In genomic region chr6:4577406-4577805, GRCh38 we compare ENCODE assay signal across 14 cellular contexts.
DNase-seq lines count a peak whose midpoint lies in the region; ATAC-seq and TF ChIP-seq lines count a peak whose summit lies in the region.
"Had no signal": no experiment of that assay in that cellular context is flagged by ENCODE, and none has a peak within 500 bp of the region (broad histone marks: within the 10 kb centered on the region; RNA-seq: fewer than 3 reads in every experiment).

No MANE protein-coding gene starts in this region.

- intact Hi-C loops in naive thymus-derived CD4-positive, alpha-beta T cell (cut with micrococcal nuclease), result no loop called here

- in situ Hi-C loops in brain microvascular endothelial cell (cut with HindIII; ENCODE audit: low pct_ligation_motif_present, low sequenced_read_pairs), result no loop called here

- H3K27me3 ChIP-seq in brain microvascular endothelial cell (replicated peaks) (no peaks in the 10 kb centered on the region), SJCRH30 (no peaks in the 10 kb centered on the region)
- H3K27me3 ChIP-seq in naive thymus-derived CD4-positive, alpha-beta T cell (ENCODE audit: control insufficient read depth in 2 of 2, insufficient read depth in 2 of 2, low read length in 2 of 2), result no peaks in the 10 kb centered on the region

- peak; percentile 64 for DNase-seq in HCEC 1CT
- peak; percentile 88 for DNase-seq in brain microvascular endothelial cell
- DNase-seq in iris pigment epithelial cell (ENCODE audit: low read depth), result peak; percentile 98
- peak; percentile 55 for DNase-seq in superior temporal gyrus (ENCODE audit: extremely low spot score)
- DNase-seq in naive thymus-derived CD4-positive, alpha-beta T cell, result no peak
- no peak for DNase-seq in SJCRH30
- DNase-seq in activated effector memory CD4-positive, alpha-beta T cell treated with Interleukin-2 at 50 U/mL for 16 hours, result no peak
- DNase-seq in T1000 (lab: John Stamatoyannopoulos, UW), result no peak
- DNase-seq: activated CD4-positive, alpha-beta T cell treated with anti-CD3 and anti-CD28 coated beads, Interleukin-2, amount 50 U/mL, for 1 hour; activated naive CD4-positive, alpha-beta T cell treated with anti-CD3 and anti-CD28 coated beads for 36 hours; erythroblast; GOT3; left cardiac atrium; NCI-H526 treated with DMSO at 0.1 percent for 48 hours had no signal

- no peaks in the 10 kb centered on the region for H3K9me3 ChIP-seq in naive thymus-derived CD4-positive, alpha-beta T cell (ENCODE audit: control insufficient read depth in 2 of 3, low read length in 3 of 3)
- H3K9me3 ChIP-seq in SJCRH30 (replicated peaks), result no peaks in the 10 kb centered on the region

- H3K4me3 Mint-ChIP-seq in naive thymus-derived CD4-positive, alpha-beta T cell, result no peak overlapping the region
- H3K4me3 Mint-ChIP-seq: activated naive CD4-positive, alpha-beta T cell treated with anti-CD3 and anti-CD28 coated beads for 36 hours had no signal

- H3K27ac Mint-ChIP-seq in naive thymus-derived CD4-positive, alpha-beta T cell, result no peak overlapping the region
- H3K27ac Mint-ChIP-seq: activated naive CD4-positive, alpha-beta T cell treated with anti-CD3 and anti-CD28 coated beads for 36 hours had no signal

- H3K36me3 ChIP-seq in brain microvascular endothelial cell (replicated peaks), result no peaks in the 10 kb centered on the region
- no peaks in the 10 kb centered on the region for H3K36me3 ChIP-seq in naive thymus-derived CD4-positive, alpha-beta T cell (ENCODE audit: control insufficient read depth in 2 of 3, insufficient read depth in 3 of 3, low read length in 3 of 3)
- no peaks in the 10 kb centered on the region for H3K36me3 ChIP-seq in SJCRH30

- H3K9me3 Mint-ChIP-seq in naive thymus-derived CD4-positive, alpha-beta T cell, result peaks cover 0 to 13% (median 4%) of the 10 kb centered on the region in 11 donors
- H3K9me3 Mint-ChIP-seq: activated naive CD4-positive, alpha-beta T cell treated with anti-CD3 and anti-CD28 coated beads for 36 hours had no signal

- CTCF ChIA-PET in naive thymus-derived CD4-positive, alpha-beta T cell (lab: Charles Lee), result no interaction called here

- H3K27me3 Mint-ChIP-seq in naive thymus-derived CD4-positive, alpha-beta T cell, result peaks cover 0 to 34% (median 15%) of the 10 kb centered on the region in 5 donors

- H3K27ac ChIP-seq in brain microvascular endothelial cell (peak overlapping the region; percentile 73), SJCRH30 (no peak overlapping the region)
- no peak overlapping the region for H3K27ac ChIP-seq in naive thymus-derived CD4-positive, alpha-beta T cell (ENCODE audit: low read depth, low read length)

- peaks cover 0 to 5% (median 0%) of the 10 kb centered on the region in 7 donors for H3K4me1 Mint-ChIP-seq in naive thymus-derived CD4-positive, alpha-beta T cell

- peaks cover 0 to 5% (median 0%) of the 10 kb centered on the region in 5 donors for H3K36me3 Mint-ChIP-seq in naive thymus-derived CD4-positive, alpha-beta T cell

- no peak overlapping the region for H3K4me3 ChIP-seq in brain microvascular endothelial cell (ENCODE audit: low read depth, low read length)
- H3K4me3 ChIP-seq in naive thymus-derived CD4-positive, alpha-beta T cell (ENCODE audit: low read length), result no peak overlapping the region
- no peak overlapping the region for H3K4me3 ChIP-seq in SJCRH30

- H3K4me1 ChIP-seq in naive thymus-derived CD4-positive, alpha-beta T cell (ENCODE audit: control insufficient read depth in 2 of 2, insufficient read depth in 2 of 2, low read length in 2 of 2), result no peaks in the 10 kb centered on the region
- no peaks in the 10 kb centered on the region for H3K4me1 ChIP-seq in SJCRH30

- POLR2A ChIA-PET in naive thymus-derived CD4-positive, alpha-beta T cell (lab: Charles Lee), result no interaction called here

- TF ChIP-seq CTCF in brain microvascular endothelial cell (IDR thresholded peaks at IDR 0.05; ENCODE audit: low read depth, low read length, missing control alignments), result no peak

- no peak for ATAC-seq in naive thymus-derived CD4-positive, alpha-beta T cell

Comparison
In these comparisons a context has a peak if more than half of its experiments do, and no peak if none do; other contexts are left out.
1. DNase-seq: peak in HCEC 1CT (single experiment), brain microvascular endothelial cell (single experiment), iris pigment epithelial cell (single experiment) and superior temporal gyrus (single experiment); none in naive thymus-derived CD4-positive, alpha-beta T cell (0 of 9), SJCRH30 (0 of 2), activated effector memory CD4-positive, alpha-beta T cell treated with Interleukin-2 at 50 U/mL for 16 hours (single experiment) and T1000 (single experiment).